Comparison of ENCODE assay signal across 10 cellular contexts in the genomic region with DNA sequence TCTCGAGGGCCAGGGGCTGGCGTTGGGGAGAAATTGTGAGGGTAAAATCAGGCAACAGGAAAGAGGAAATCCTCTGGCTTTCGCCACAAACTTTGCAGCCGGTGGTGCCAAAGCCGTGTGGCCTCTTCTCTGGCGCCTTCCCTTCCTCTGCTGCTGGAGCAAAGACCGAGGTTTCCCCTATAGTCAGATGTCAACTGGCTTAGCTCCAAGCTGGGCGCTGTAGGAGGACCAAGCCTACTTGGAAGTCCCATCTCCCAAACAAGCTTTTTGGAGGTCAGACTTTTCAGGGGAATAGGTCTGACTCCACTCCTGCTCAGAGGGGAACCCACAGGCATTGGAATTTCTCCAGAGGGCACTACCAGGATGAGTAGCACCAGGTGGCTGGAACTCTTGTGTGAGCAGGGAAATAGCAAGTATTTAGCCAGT. TPM values are rescaled to one million over a fixed set of nuclear protein-coding genes. Genes with fewer than 3 reads are reported as not detected.
DNase-seq lines count a peak whose midpoint lies in the region; ATAC-seq and TF ChIP-seq lines count a peak whose summit lies in the region.
"Had no signal": no experiment of that assay in that cellular context is flagged by ENCODE, and none has a peak within 500 bp of the region (broad histone marks: within the 10 kb centered on the region; RNA-seq: fewer than 3 reads in every experiment).

No MANE protein-coding gene starts in this region.

- H3K27me3 ChIP-seq in breast epithelium (no peaks in the 10 kb centered on the region), liver (ENCODE audit: control insufficient read depth in 4 of 4, insufficient read depth in 4 of 4, low read length in 3 of 4) (no peaks in the 10 kb centered on the region)
- H3K27me3 ChIP-seq: SJSA1 had no signal

- WGBS in liver, result 1% methylated on average over 8 of the region's 8 CpGs
- 22% methylated on average over 8 of the region's 8 CpGs for WGBS in urinary bladder

- no peak for TF ChIP-seq RAD21 in liver (IDR thresholded peaks at IDR 0.05)

- intact Hi-C loops in breast epithelium (cut with DNase I; ENCODE audit: low total_unique reads), result no loop called here
- intact Hi-C loops in MCF 10A (cut with micrococcal nuclease), result no loop called here

- H3K4me3 Mint-ChIP-seq in MCF 10A (ENCODE audit: unreplicated experiment) (no peak overlapping the region), nephron progenitor cell (no peak overlapping the region)

- DNase-seq in breast epithelium (ENCODE audit: low spot score in 2 of 2) (no peak), MCF 10A (ENCODE audit: unreplicated experiment) (no peak), astrocyte of the spinal cord (ENCODE audit: low read depth, low spot score) (no peak), GM13976 (ENCODE audit: low spot score) (no peak), nephron progenitor cell (no peak)

- BruUV-seq in MCF 10A (replicated peaks; lab: Mats Ljungman, UMichigan), result no TSS peak

- H3K4me1 Mint-ChIP-seq in MCF 10A (ENCODE audit: insufficient read depth, unreplicated experiment) (peaks cover 37% of the 10 kb centered on the region), nephron progenitor cell (peaks cover 78% of the 10 kb centered on the region)

- H3K4me1 ChIP-seq in breast epithelium (peaks cover 16 to 24% of the 10 kb centered on the region in 2 donors), liver (ENCODE audit: control insufficient read depth in 4 of 4, insufficient read depth in 4 of 4, low read length in 3 of 4) (peaks cover 15 to 69% (median 61%) of the 10 kb centered on the region in 4 donors), urinary bladder (ENCODE audit: insufficient read depth) (no peaks in the 10 kb centered on the region)

- H3K27ac ChIP-seq in breast epithelium (peak overlapping the region; percentile 94), liver (ENCODE audit: low read depth in 1 of 2, low read length in 2 of 2) (peak overlapping the region; percentile 92 to 97), urinary bladder (ENCODE audit: low read depth) (peak overlapping the region; percentile 38)
- H3K27ac ChIP-seq: SJSA1 had no signal

- CTCF ChIA-PET in MCF 10A (lab: Yijun Ruan, JAX), result interaction anchor here (0.9 to 2.4 kb wide), 6 partner anchors 8 to 144 kb away, joined by 4 to 21 read pairs (median 5); no protein-coding TSS in a partner anchor

- H3K36me3 Mint-ChIP-seq in MCF 10A (ENCODE audit: insufficient read depth, unreplicated experiment), result no peaks in the 10 kb centered on the region
- peaks cover 11% of the 10 kb centered on the region for H3K36me3 Mint-ChIP-seq in nephron progenitor cell (ENCODE audit: low read depth)

- H3K27ac Mint-ChIP-seq in MCF 10A (ENCODE audit: low read depth, unreplicated experiment) (no peak overlapping the region), nephron progenitor cell (no peak overlapping the region)

- H3K9me3 Mint-ChIP-seq in MCF 10A (ENCODE audit: unreplicated experiment) (no peaks in the 10 kb centered on the region), nephron progenitor cell (no peaks in the 10 kb centered on the region)
- H3K9me3 Mint-ChIP-seq: neural crest cell had no signal

- in situ Hi-C loops in astrocyte of the spinal cord (cut with HindIII; ENCODE audit: low sequenced_read_pairs) (no loop called here), GM13976 (cut with MboI; ENCODE audit: low sequenced_read_pairs, unreplicated experiment) (loop anchor here (10.0 kb wide), 2 partner anchors 87 to 167 kb away; no protein-coding TSS in a partner anchor)

- H3K36me3 ChIP-seq in breast epithelium (no peaks in the 10 kb centered on the region), liver (ENCODE audit: control insufficient read depth in 4 of 4, insufficient read depth in 3 of 4, low read depth in 1 of 4, low read length in 3 of 4) (peaks cover 3 to 14% (median 4%) of the 10 kb centered on the region in 4 donors), urinary bladder (ENCODE audit: insufficient read depth) (no peaks in the 10 kb centered on the region)

- H3K27me3 Mint-ChIP-seq in MCF 10A (ENCODE audit: insufficient read depth, unreplicated experiment) (peaks cover 32% of the 10 kb centered on the region), nephron progenitor cell (ENCODE audit: low read depth, poor library complexity) (peaks cover 6% of the 10 kb centered on the region)

- POLR2A ChIA-PET in MCF 10A (lab: Yijun Ruan, JAX), result interaction anchor here (1.2 to 6.7 kb wide), 2 partner anchors 12 to 23 kb away, joined by 3 to 40 read pairs; no protein-coding TSS in a partner anchor

- H3K9ac ChIP-seq in liver (ENCODE audit: low read depth in 1 of 2, low read length in 2 of 2), result peak overlapping the region; percentile 66 to 81

- H3K9me3 ChIP-seq in breast epithelium, result no peaks in the 10 kb centered on the region
- H3K9me3 ChIP-seq in liver (ENCODE audit: control insufficient read depth in 4 of 4, low read length in 3 of 4), result no peaks in the 10 kb centered on the region
- H3K9me3 ChIP-seq: SJSA1 had no signal

- TF ChIP-seq POLR2A in breast epithelium (IDR thresholded peaks at IDR 0.05) (no peak), GM18505 (IDR thresholded peaks at IDR 0.05; ENCODE audit: borderline replicate concordance, extremely low read depth, insufficient read depth, insufficient read length) (no peak)

- TF ChIP-seq CTCF in breast epithelium (IDR thresholded peaks at IDR 0.05), result no peak
- no peak for TF ChIP-seq CTCF in MCF 10A (IDR thresholded peaks at IDR 0.05; ENCODE audit: unreplicated experiment)
- no peak for TF ChIP-seq CTCF in astrocyte of the spinal cord (IDR thresholded peaks at IDR 0.05; ENCODE audit: low read depth, low read length)
- no peak for TF ChIP-seq CTCF in liver (IDR thresholded peaks at IDR 0.05; ENCODE audit: low read depth, low read length, missing input control)
- TF ChIP-seq CTCF in GM13976 (IDR thresholded peaks at IDR 0.05; ENCODE audit: borderline replicate concordance, control extremely low read depth, extremely low read depth, insufficient read depth, missing control alignments), result no peak
- no peak for TF ChIP-seq CTCF in nephron progenitor cell (IDR thresholded peaks at IDR 0.05)

- H3K4me3 ChIP-seq in breast epithelium (peak overlapping the region; percentile 24 to 98 (median 77)), astrocyte of the spinal cord (ENCODE audit: low read depth, low read length) (peak overlapping the region; percentile 25), liver (ENCODE audit: low read depth in 1 of 3, low read length in 3 of 3) (peak overlapping the region; percentile 40 to 69 (median 49)), urinary bladder (ENCODE audit: low read depth, low read length) (no peak overlapping the region)
- H3K4me3 ChIP-seq: SJSA1 had no signal

- no peak for ATAC-seq in GM18505 (IDR thresholded peaks at IDR 0.05; ENCODE audit: unreplicated experiment)

TF ChIP-seq in liver, 16 proteins besides CTCF, POLR2A, EP300 and RAD21:
- TF ChIP-seq EGR1 (IDR thresholded peaks at IDR 0.05; ENCODE audit: low read depth in 2 of 2), result peak in 1 of 2 donors; percentile 31
- TF ChIP-seq FOXA1 (IDR thresholded peaks at IDR 0.05), result no peak
- peak; percentile 79 for TF ChIP-seq TAF1 (conservative IDR thresholded peaks at IDR 0.05)

RNA-seq across cellular contexts. Expression of a gene that starts 5.0 kb away (rescaled TPM):
- total RNA-seq in breast epithelium, result 100 to 1,000 TPM; 191 to 893 (median 278) TPM
- total RNA-seq in MCF 10A (2022), result 6.5 and 14.4 TPM in 2 replicates
- total RNA-seq in liver, result 100 to 1,000 TPM in 1 of 2 donors, 10 to 100 TPM in 1; 74.1 to 297 TPM
- polyA plus RNA-seq in liver, result 100 to 1,000 TPM; 179 to 649 TPM
- total RNA-seq in urinary bladder, result 111 TPM
- 488 TPM for polyA plus RNA-seq in urinary bladder

RNA-seq across cellular contexts. Expression of a gene that starts 30.5 kb away (rescaled TPM):
- total RNA-seq in breast epithelium (1 to 10 TPM; 2.0 to 6.4 (median 2.5) TPM), MCF 10A (2022) (100 and 151 TPM in 2 replicates), liver (100 to 1,000 TPM in 1 of 2 donors, under 1 TPM in 1; 0.08 to 102 TPM), urinary bladder (105 TPM)
- polyA plus RNA-seq in liver (1 to 10 TPM; 1.9 to 5.2 TPM), urinary bladder (1.5 TPM)

RNA-seq across cellular contexts. Expression of a gene that starts 53.2 kb away (rescaled TPM):
- total RNA-seq in breast epithelium (10 to 100 TPM in 2 of 3 donors, not detected in 1; 30.5 to 52.2 TPM), MCF 10A (2022) (387 and 522 TPM in 2 replicates), liver (under 1 TPM in 1 of 2 donors, not detected in 1; 0.08 TPM), urinary bladder (5.4 TPM)
- polyA plus RNA-seq in liver (not detected), urinary bladder (5.0 TPM)
- total RNA-seq: neural crest cell, SJSA1 had no signal

Comparison
In these comparisons a context has a peak if more than half of its experiments do, and no peak if none do; other contexts are left out.
1. H3K27ac ChIP-seq: peak in every context shown above with its lines; median percentile 94 in liver; 94 in breast epithelium; 38 in urinary bladder.